Comparison of ENCODE assay signal across 9 cellular contexts in genomic region chr13:27359203-27359821, GRCh38.
DNase-seq lines count a peak whose midpoint lies in the region; ATAC-seq lines count a peak whose summit lies in the region.
"Had no signal": no experiment of that assay in that cellular context is flagged by ENCODE, and none has a peak within 500 bp of the region (broad histone marks: within the 10 kb centered on the region; RNA-seq: fewer than 3 reads in every experiment).

No MANE protein-coding gene starts in this region.

- intact Hi-C loops in activated CD4-positive, alpha-beta memory T cell treated with anti-CD3 and anti-CD28 coated beads for 36 hours (cut with micrococcal nuclease), result loop anchor here (1.0 kb wide), 2 partner anchors 374 to 412 kb away; no protein-coding TSS in a partner anchor

- POLR2A ChIA-PET in activated CD4-positive, alpha-beta memory T cell treated with anti-CD3 and anti-CD28 coated beads for 36 hours (lab: Charles Lee), result interaction anchor here (0.7 kb wide), 1 partner anchor 373 kb away, joined by 3 read pairs; no protein-coding TSS in a partner anchor

- no peaks in the 10 kb centered on the region for H3K36me3 ChIP-seq in HAP-1 (replicated peaks)

- H3K4me1 Mint-ChIP-seq in activated CD4-positive, alpha-beta memory T cell treated with anti-CD3 and anti-CD28 coated beads for 36 hours (ENCODE audit: low read depth), result peaks cover under 1% of the 10 kb centered on the region

- H3K27me3 Mint-ChIP-seq in activated CD4-positive, alpha-beta memory T cell treated with anti-CD3 and anti-CD28 coated beads for 36 hours, result peaks cover 18% of the 10 kb centered on the region

- H3K36me3 Mint-ChIP-seq in activated CD4-positive, alpha-beta memory T cell treated with anti-CD3 and anti-CD28 coated beads for 36 hours, result no peaks in the 10 kb centered on the region
- H3K36me3 Mint-ChIP-seq: activated naive CD4-positive, alpha-beta T cell treated with anti-CD3 and anti-CD28 coated beads, Interleukin-2, amount 50 U/mL, for 24 hours had no signal

- H3K4me1 ChIP-seq in HAP-1, result peaks cover 4% of the 10 kb centered on the region

- CTCF ChIA-PET in activated CD4-positive, alpha-beta memory T cell treated with anti-CD3 and anti-CD28 coated beads for 36 hours (lab: Charles Lee), result interaction anchor here (0.7 to 9.4 kb wide), 27 partner anchors 8 to 660 kb away, joined by 3 to 211 read pairs (median 4); partner anchors contain the start of gene RASL11A

- no peak overlapping the region for H3K27ac Mint-ChIP-seq in activated CD4-positive, alpha-beta memory T cell treated with anti-CD3 and anti-CD28 coated beads for 36 hours
- H3K27ac Mint-ChIP-seq: activated naive CD4-positive, alpha-beta T cell treated with anti-CD3 and anti-CD28 coated beads, Interleukin-2, amount 50 U/mL, for 24 hours had no signal

- H3K9me3 Mint-ChIP-seq in activated CD4-positive, alpha-beta memory T cell treated with anti-CD3 and anti-CD28 coated beads for 36 hours, result no peaks in the 10 kb centered on the region
- H3K9me3 Mint-ChIP-seq: activated naive CD4-positive, alpha-beta T cell treated with anti-CD3 and anti-CD28 coated beads, Interleukin-2, amount 50 U/mL, for 24 hours had no signal

- DNase-seq in D341Med (ENCODE audit: low spot score), result peak; percentile 77
- peak; percentile 46 to 80 for DNase-seq in HAP-1 (ENCODE audit: low spot score in 2 of 2)
- DNase-seq in NCI-H69 (lab: John Stamatoyannopoulos, UW), result peak; percentile 44
- DNase-seq in activated CD4-positive, alpha-beta memory T cell treated with anti-CD3 and anti-CD28 coated beads for 36 hours, result peak; percentile 79
- DNase-seq in ecto neural progenitor cell (ENCODE audit: low spot score), result peak; percentile 75
- peak; percentile 85 for DNase-seq in medulla oblongata (ENCODE audit: extremely low spot score)
- DNase-seq in stimulated activated CD8-positive, alpha-beta memory T cell treated with anti-CD3 and anti-CD28 coated beads, Interleukin-4, amount 100 ng/mL, for 24 hours (ENCODE audit: low read depth), result peak; percentile 45

- no peaks in the 10 kb centered on the region for H3K9me3 ChIP-seq in HAP-1

- in situ Hi-C loops in HAP-1 (cut with MboI; ENCODE audit: low sequenced_read_pairs), result no loop called here

- no peak for ATAC-seq in GM21423 (IDR thresholded peaks at IDR 0.05; ENCODE audit: unreplicated experiment)

- no peak overlapping the region for H3K4me3 ChIP-seq in HAP-1

- H3K4me3 Mint-ChIP-seq in activated CD4-positive, alpha-beta memory T cell treated with anti-CD3 and anti-CD28 coated beads for 36 hours, result no peak overlapping the region
- H3K4me3 Mint-ChIP-seq: activated naive CD4-positive, alpha-beta T cell treated with anti-CD3 and anti-CD28 coated beads, Interleukin-2, amount 50 U/mL, for 24 hours had no signal

- no peaks in the 10 kb centered on the region for H3K27me3 ChIP-seq in HAP-1 (ENCODE audit: low read depth)
